In genomic region chr16:1653023-1653422, GRCh38 we compare ENCODE assay signal across 36 cellular contexts. TPM values are rescaled to one million over a fixed set of nuclear protein-coding genes. Genes with fewer than 3 reads are reported as not detected.
A peak's percentile ranks its signal among the peaks of the same experiment; 100 is the strongest.
DNase-seq lines count a peak whose midpoint lies in the region; ATAC-seq, FAIRE-seq and TF ChIP-seq lines count a peak whose summit lies in the region.
"Had no signal": no experiment of that assay in that cellular context is flagged by ENCODE, and none has a peak within 500 bp of the region (broad histone marks: within the 10 kb centered on the region; RNA-seq: fewer than 3 reads in every experiment).

No MANE protein-coding gene starts in this region.

- H3K79me2 ChIP-seq in astrocyte (ENCODE audit: insufficient read depth, low read length) = peaks cover 7% of the 10 kb centered on the region

- H3K9ac ChIP-seq in BLaER1 (no peak overlapping the region), astrocyte (ENCODE audit: low read length) (no peak overlapping the region), neuronal stem cell (ENCODE audit: low read depth, low read length, poor library complexity) (peak overlapping the region; percentile 12)

- no peak overlapping the region for H2BK120ac ChIP-seq in neuronal stem cell (ENCODE audit: low read depth, low read length)

- no peak overlapping the region for H2BK5ac ChIP-seq in neuronal stem cell (ENCODE audit: low read length)

- no peak overlapping the region for H2AFZ ChIP-seq in astrocyte (ENCODE audit: low read depth, low read length)
- no peak overlapping the region for H2AFZ ChIP-seq in neuronal stem cell (ENCODE audit: low read length)

- H3K9me3 Mint-ChIP-seq in astrocyte (ENCODE audit: unreplicated experiment) = peaks cover 2% of the 10 kb centered on the region
- peaks cover 0 to 2% of the 10 kb centered on the region in 2 donors for H3K9me3 Mint-ChIP-seq in stimulated activated naive B cell treated with anti-CD40 and anti-IgM and Interleukin-4, amounts not matched to agents 10 μg/mL and 1 μg/mL and 100 μg/mL, for 72 hours
- H3K9me3 Mint-ChIP-seq: CD4-positive, alpha-beta T cell; CD4-positive, CD25-positive, alpha-beta regulatory T cell; CD8-positive, alpha-beta memory T cell; CD8-positive, alpha-beta T cell had no signal

- H3K27me3 ChIP-seq in BLaER1 = no peaks in the 10 kb centered on the region
- H3K27me3 ChIP-seq in astrocyte (ENCODE audit: insufficient read depth, low read length) = no peaks in the 10 kb centered on the region
- no peaks in the 10 kb centered on the region for H3K27me3 ChIP-seq in neuronal stem cell (ENCODE audit: control insufficient read depth in 3 of 3, insufficient read depth in 3 of 3, low read depth in 1 of 3, low read length in 3 of 3)
- H3K27me3 ChIP-seq: BE2C; BLaER1 treated with 17β-estradiol and CSF1 and Interleukin-3, amounts not matched to agents 10 nM and 100 nM had no signal

- no peaks in the 10 kb centered on the region for H4K20me1 ChIP-seq in BLaER1
- peaks cover 27% of the 10 kb centered on the region for H4K20me1 ChIP-seq in astrocyte (ENCODE audit: insufficient read depth, low read length)

- H3K9me3 ChIP-seq in BLaER1 = no peaks in the 10 kb centered on the region
- no peaks in the 10 kb centered on the region for H3K9me3 ChIP-seq in astrocyte (ENCODE audit: insufficient read depth, low read depth, low read length)
- H3K9me3 ChIP-seq in neuronal stem cell (replicated peaks in 1 of 2; ENCODE audit: control insufficient read depth in 2 of 2, insufficient read depth in 1 of 2, low read depth in 1 of 2, low read length in 2 of 2) = peaks cover 0 to 2% of the 10 kb centered on the region in 2 donors
- H3K9me3 ChIP-seq: A549, BE2C, Caco-2 had no signal

- H3K18ac ChIP-seq in neuronal stem cell (ENCODE audit: low read length) = no peak overlapping the region

- no peak overlapping the region for H3K4me3 Mint-ChIP-seq in astrocyte (ENCODE audit: unreplicated experiment)
- no peak overlapping the region for H3K4me3 Mint-ChIP-seq in stimulated activated naive B cell treated with anti-CD40 and anti-IgM and Interleukin-4, amounts not matched to agents 10 μg/mL and 1 μg/mL and 100 μg/mL, for 72 hours
- H3K4me3 Mint-ChIP-seq: B cell; CD14-positive monocyte; CD4-positive, alpha-beta memory T cell; CD4-positive, alpha-beta T cell; CD4-positive, CD25-positive, alpha-beta regulatory T cell; CD8-positive, alpha-beta memory T cell; CD8-positive, alpha-beta T cell had no signal

- H4K8ac ChIP-seq in neuronal stem cell (ENCODE audit: low read depth, low read length) = no peak overlapping the region

- H2BK12ac ChIP-seq in neuronal stem cell (ENCODE audit: low read length) = no peak overlapping the region

- no peak for ATAC-seq in stimulated activated naive B cell treated with anti-CD40 and anti-IgM and Interleukin-4, amounts not matched to agents 10 μg/mL and 1 μg/mL and 100 μg/mL, for 72 hours (replicated peaks)
- ATAC-seq in HG02938 (IDR thresholded peaks at IDR 0.05; ENCODE audit: unreplicated experiment) = no peak
- no peak for ATAC-seq in GM18861 (IDR thresholded peaks at IDR 0.05; ENCODE audit: unreplicated experiment)
- ATAC-seq: CD8-positive, alpha-beta T cell had no signal

- H3K4me1 ChIP-seq in BLaER1 (peaks cover 37% of the 10 kb centered on the region), astrocyte (ENCODE audit: insufficient read depth, low read length) (no peaks in the 10 kb centered on the region), neuronal stem cell (ENCODE audit: control insufficient read depth in 2 of 2, insufficient read depth in 1 of 2, low read depth in 1 of 2, low read length in 2 of 2) (no peaks in the 10 kb centered on the region)
- H3K4me1 ChIP-seq: A549, BE2C, Caco-2 had no signal

- H3K27ac Mint-ChIP-seq in astrocyte (ENCODE audit: unreplicated experiment) = peak overlapping the region; percentile 18
- H3K27ac Mint-ChIP-seq in stimulated activated naive B cell treated with anti-CD40 and anti-IgM and Interleukin-4, amounts not matched to agents 10 μg/mL and 1 μg/mL and 100 μg/mL, for 72 hours = peak overlapping the region; percentile 47
- H3K27ac Mint-ChIP-seq: B cell; CD4-positive, alpha-beta T cell; CD4-positive, CD25-positive, alpha-beta regulatory T cell; CD8-positive, alpha-beta T cell had no signal

- H3K4me3 ChIP-seq in BLaER1 = no peak overlapping the region
- no peak overlapping the region for H3K4me3 ChIP-seq in astrocyte (ENCODE audit: insufficient read depth, low read depth, low read length)
- no peak overlapping the region for H3K4me3 ChIP-seq in neuronal stem cell (ENCODE audit: low read length in 2 of 2)
- H3K4me3 ChIP-seq: A549; BLaER1 treated with 17β-estradiol and CSF1 and Interleukin-3, amounts not matched to agents 10 nM and 100 nM had no signal

- H2AK5ac ChIP-seq in neuronal stem cell (ENCODE audit: low read depth, low read length) = no peak overlapping the region

- H3K27ac ChIP-seq in BLaER1 (0 out of 2 replicates have a peak overlapping the region, but pooled peaks have one; percentile 38), astrocyte (ENCODE audit: low read depth, low read length) (no peak overlapping the region), neuronal stem cell (replicated peaks; ENCODE audit: low read length) (no peak overlapping the region)
- H3K27ac ChIP-seq: 22Rv1, A549, C4-2B had no signal

- H3K79me1 ChIP-seq in neuronal stem cell (ENCODE audit: low read depth, low read length) = peaks cover 7% of the 10 kb centered on the region

- no peak for FAIRE-seq in astrocyte (lab: Jason Lieb, UNC)
- FAIRE-seq: A204.1, A549, D721Med had no signal

- peaks cover 27% of the 10 kb centered on the region for H3K36me3 Mint-ChIP-seq in astrocyte (ENCODE audit: low read depth, unreplicated experiment)
- H3K36me3 Mint-ChIP-seq in stimulated activated naive B cell treated with anti-CD40 and anti-IgM and Interleukin-4, amounts not matched to agents 10 μg/mL and 1 μg/mL and 100 μg/mL, for 72 hours = peaks cover 53 to 55% of the 10 kb centered on the region in 2 donors

- whole genome bisulfite sequencing in neuronal stem cell (ENCODE audit: extremely low coverage in 2 of 2, insufficient read length in 2 of 2, insufficient replicate concordance in 1 of 2), 2 donors = no CpG with 5 or more reads among the region's 15 CpGs

- H3K14ac ChIP-seq in neuronal stem cell (ENCODE audit: low read length) = no peak overlapping the region

- no peak overlapping the region for H3K4me2 ChIP-seq in BLaER1
- H3K4me2 ChIP-seq in astrocyte (ENCODE audit: low read length) = no peak overlapping the region
- no peak overlapping the region for H3K4me2 ChIP-seq in neuronal stem cell (ENCODE audit: insufficient read depth, low read length, poor library complexity, severe bottlenecking)
- H3K4me2 ChIP-seq: A549; BLaER1 treated with 17β-estradiol and CSF1 and Interleukin-3, amounts not matched to agents 10 nM and 100 nM had no signal

- no peak overlapping the region for H4K91ac ChIP-seq in neuronal stem cell (ENCODE audit: low read depth, low read length, poor library complexity)

- no peak for TF ChIP-seq CTCF in astrocyte (IDR thresholded peaks at IDR 0.05; ENCODE audit: insufficient read depth, low read depth, low read length)

- H3K4ac ChIP-seq in neuronal stem cell (ENCODE audit: low read length) = no peak overlapping the region

- H3K36me3 ChIP-seq in BLaER1 = peaks cover 72% of the 10 kb centered on the region
- H3K36me3 ChIP-seq in astrocyte (ENCODE audit: insufficient read depth, low read length) = peaks cover 8% of the 10 kb centered on the region
- H3K36me3 ChIP-seq in neuronal stem cell (replicated peaks in 1 of 2; ENCODE audit: control insufficient read depth in 2 of 2, insufficient read depth in 2 of 2, low read length in 2 of 2) = peaks cover 58 to 85% of the 10 kb centered on the region in 2 donors

- H3K27me3 Mint-ChIP-seq in astrocyte (ENCODE audit: low read depth, unreplicated experiment) = no peaks in the 10 kb centered on the region
- no peaks in the 10 kb centered on the region for H3K27me3 Mint-ChIP-seq in stimulated activated naive B cell treated with anti-CD40 and anti-IgM and Interleukin-4, amounts not matched to agents 10 μg/mL and 1 μg/mL and 100 μg/mL, for 72 hours
- H3K27me3 Mint-ChIP-seq: B cell; CD4-positive, alpha-beta memory T cell; CD4-positive, alpha-beta T cell; CD4-positive, CD25-positive, alpha-beta regulatory T cell; CD8-positive, alpha-beta memory T cell had no signal

- no peak overlapping the region for H2BK15ac ChIP-seq in neuronal stem cell (ENCODE audit: low read length)

- peak overlapping the region; percentile 43 for H3K23ac ChIP-seq in neuronal stem cell (ENCODE audit: low read depth, low read length, poor library complexity)

- DNase-seq in astrocyte (ENCODE audit: low read depth) = no peak
- DNase-seq in neuronal stem cell (ENCODE audit: low spot score) = no peak
- no peak for DNase-seq in stimulated activated naive B cell treated with anti-CD40 and anti-IgM and Interleukin-4, amounts not matched to agents 10 μg/mL and 1 μg/mL and 100 μg/mL, for 72 hours
- DNase-seq in NCI-H2029 (lab: John Stamatoyannopoulos, UW) = no peak
- no peak for DNase-seq in KG1 (lab: John Stamatoyannopoulos, UW)
- DNase-seq: 8988T; ACHN; AML-193; BE2C; C1 segment of cervical spinal cord; Caco-2; Calu3; CD4-positive, alpha-beta memory T cell; CD4-positive, alpha-beta T cell; CD4-positive, CD25-positive, alpha-beta regulatory T cell; CD8-positive, alpha-beta memory T cell; CD8-positive, alpha-beta T cell; COR-L47; DMS 273 treated with DMSO at 0.1 percent for 48 hours; DMS153; DMS53; DMS79; DMS79 treated with DMSO at 0.1 percent for 48 hours; DND-41; EL had no signal

- H3K4me1 Mint-ChIP-seq in astrocyte (ENCODE audit: low read depth, unreplicated experiment) = no peaks in the 10 kb centered on the region
- H3K4me1 Mint-ChIP-seq in stimulated activated naive B cell treated with anti-CD40 and anti-IgM and Interleukin-4, amounts not matched to agents 10 μg/mL and 1 μg/mL and 100 μg/mL, for 72 hours = peaks cover 24 to 33% of the 10 kb centered on the region in 2 donors
- H3K4me1 Mint-ChIP-seq: CD8-positive, alpha-beta memory T cell had no signal

RNA-seq across cellular contexts. Expression of gene JPT2, which starts 25.1 kb away (rescaled TPM):
- total RNA-seq in astrocyte = 122 and 143 TPM in 2 replicates
- 134 TPM for polyA plus RNA-seq in neuronal stem cell (2013, experiment 1 of 2)
- polyA plus RNA-seq in neuronal stem cell (2013, experiment 2 of 2) = 135 TPM

RNA-seq across cellular contexts. Expression of gene CRAMP1, which starts 40.9 kb away (rescaled TPM):
- total RNA-seq in astrocyte = 15.7 and 18.0 TPM in 2 replicates
- polyA plus RNA-seq in neuronal stem cell (2013, experiment 1 of 2) = 11.9 TPM
- 12.3 TPM for polyA plus RNA-seq in neuronal stem cell (2013, experiment 2 of 2)

RNA-seq across cellular contexts. Expression of gene IFT140, which starts 41.2 kb away (rescaled TPM):
- total RNA-seq in astrocyte = 15.7 and 16.3 TPM in 2 replicates
- 29.1 TPM for polyA plus RNA-seq in neuronal stem cell (2013, experiment 1 of 2)
- polyA plus RNA-seq in neuronal stem cell (2013, experiment 2 of 2) = 29.5 TPM

RNA-seq across cellular contexts. Expression of gene MAPK8IP3, which starts 53.0 kb away (rescaled TPM):
- 85.5 and 92.4 TPM in 2 replicates for total RNA-seq in astrocyte
- 35.9 TPM for polyA plus RNA-seq in neuronal stem cell (2013, experiment 1 of 2)
- 36.6 TPM for polyA plus RNA-seq in neuronal stem cell (2013, experiment 2 of 2)
